8 cellular contexts compared by ENCODE assay signal in genomic region chr17:30921544-30922196, GRCh38. TPM values are rescaled to one million over a fixed set of nuclear protein-coding genes. Genes with fewer than 3 reads are reported as not detected.
DNase-seq lines count a peak whose midpoint lies in the region; ATAC-seq and TF ChIP-seq lines count a peak whose summit lies in the region.

Gene ADAP2 (plus strand): TSS chr17:30921945. CDS start chr17:30922015, 70 bp downstream.

- CTCF ChIA-PET in Calu3 (lab: Charles Lee), result interaction anchor here (0.6 kb wide), 1 partner anchor 80 kb away, joined by 6 read pairs; no protein-coding TSS in a partner anchor
- CTCF ChIA-PET in activated CD8-positive, alpha-beta T cell treated with anti-CD3 and anti-CD28 coated beads, Interleukin-2, amount 10 ng/mL, durations not matched to agents 7 days and 5 days (lab: Charles Lee), result no interaction called here

- no peaks in the 10 kb centered on the region for H3K27me3 ChIP-seq in SJCRH30

- intact Hi-C loops in Calu3 (cut with micrococcal nuclease; ENCODE audit: unreplicated experiment) (no loop called here), Right ventricle myocardium superior (cut with DNase I) (no loop called here)

- no peak within 1 kb of the TSS for H3K4me3 ChIP-seq in SJCRH30

- peaks cover 11% of the 10 kb centered on the region for H3K4me1 Mint-ChIP-seq in Calu3 (ENCODE audit: low read depth, unreplicated experiment)
- H3K4me1 Mint-ChIP-seq in activated CD8-positive, alpha-beta T cell treated with anti-CD3 and anti-CD28 coated beads, Interleukin-2, amount 10 ng/mL, durations not matched to agents 7 days and 5 days (ENCODE audit: low read depth), result peaks cover 14% of the 10 kb centered on the region

- peaks cover 59% of the 10 kb centered on the region for H3K27me3 Mint-ChIP-seq in Calu3 (ENCODE audit: unreplicated experiment)
- peaks cover 44% of the 10 kb centered on the region for H3K27me3 Mint-ChIP-seq in activated CD8-positive, alpha-beta T cell treated with anti-CD3 and anti-CD28 coated beads, Interleukin-2, amount 10 ng/mL, durations not matched to agents 7 days and 5 days (ENCODE audit: low read depth)

- H3K9me3 Mint-ChIP-seq in Calu3 (ENCODE audit: low read depth, unreplicated experiment), result no peaks in the 10 kb centered on the region
- H3K9me3 Mint-ChIP-seq in activated CD8-positive, alpha-beta T cell treated with anti-CD3 and anti-CD28 coated beads, Interleukin-2, amount 10 ng/mL, durations not matched to agents 7 days and 5 days (ENCODE audit: insufficient read depth), result no peaks in the 10 kb centered on the region

- H3K27ac Mint-ChIP-seq in Calu3 (ENCODE audit: unreplicated experiment), result no peak within 1 kb of the TSS
- no peak within 1 kb of the TSS for H3K27ac Mint-ChIP-seq in activated CD8-positive, alpha-beta T cell treated with anti-CD3 and anti-CD28 coated beads, Interleukin-2, amount 10 ng/mL, durations not matched to agents 7 days and 5 days

- no peak within 1 kb of the TSS for H3K27ac ChIP-seq in SJCRH30

- DNase-seq in Calu3, result peak; percentile 60
- peak; percentile 53 for DNase-seq in HuH-7 (ENCODE audit: low spot score)
- no peak for DNase-seq in activated CD8-positive, alpha-beta T cell treated with anti-CD3 and anti-CD28 coated beads, Interleukin-2, amount 10 ng/mL, durations not matched to agents 7 days and 5 days
- peak; percentile 81 for DNase-seq in Right ventricle myocardium superior
- DNase-seq in omental fat pad (ENCODE audit: low spot score), result no peak
- DNase-seq in 8988T, result no peak
- no peak for DNase-seq in SJCRH30
- no peak for DNase-seq in epidermal melanocyte (ENCODE audit: insufficient read length, low spot score)

- POLR2A ChIA-PET in activated CD8-positive, alpha-beta T cell treated with anti-CD3 and anti-CD28 coated beads, Interleukin-2, amount 10 ng/mL, durations not matched to agents 7 days and 5 days (lab: Charles Lee), result no interaction called here

- BruUV-seq in Calu3 (replicated peaks; lab: Mats Ljungman, UMichigan), result no TSS peak

- peak within 1 kb of the TSS; percentile 76 for H3K4me3 Mint-ChIP-seq in Calu3 (ENCODE audit: low read depth, unreplicated experiment)
- peak within 1 kb of the TSS; percentile 48 for H3K4me3 Mint-ChIP-seq in activated CD8-positive, alpha-beta T cell treated with anti-CD3 and anti-CD28 coated beads, Interleukin-2, amount 10 ng/mL, durations not matched to agents 7 days and 5 days

- H3K36me3 ChIP-seq in SJCRH30, result no peaks in the 10 kb centered on the region

- peak; percentile 58 for ATAC-seq in activated CD8-positive, alpha-beta T cell treated with anti-CD3 and anti-CD28 coated beads, Interleukin-2, amount 10 ng/mL, durations not matched to agents 7 days and 5 days
- peak; percentile 89 for ATAC-seq in Right ventricle myocardium superior (ENCODE audit: poor library complexity)
- peak; percentile 88 for ATAC-seq in omental fat pad (ENCODE audit: low FRiP score)

- TF ChIP-seq CTCF in Calu3 (IDR thresholded peaks at IDR 0.05; ENCODE audit: unreplicated experiment) (no peak), omental fat pad (IDR thresholded peaks at IDR 0.05) (no peak)

- no peaks in the 10 kb centered on the region for H3K4me1 ChIP-seq in SJCRH30

- no peaks in the 10 kb centered on the region; the same call in 1 of the 2 replicates for H3K9me3 ChIP-seq in SJCRH30 (replicated peaks)

- peaks cover 4% of the 10 kb centered on the region for H3K36me3 Mint-ChIP-seq in Calu3 (ENCODE audit: insufficient read depth, unreplicated experiment)
- no peaks in the 10 kb centered on the region for H3K36me3 Mint-ChIP-seq in activated CD8-positive, alpha-beta T cell treated with anti-CD3 and anti-CD28 coated beads, Interleukin-2, amount 10 ng/mL, durations not matched to agents 7 days and 5 days (ENCODE audit: low read depth)

RNA-seq across cellular contexts. Expression of gene ADAP2, which starts in this region (rescaled TPM):
- total RNA-seq in Calu3 (2022), result 2.1 TPM in 1 of 2 replicates, not detected in the other
- 1 to 10 TPM in 1 of 2 experiments, under 1 TPM in 1; 0.39 to 1.1 TPM for total RNA-seq in activated CD8-positive, alpha-beta T cell treated with anti-CD3 and anti-CD28 coated beads, Interleukin-2, amount 10 ng/mL, durations not matched to agents 7 days and 5 days
- 7.6 TPM for total RNA-seq in Right ventricle myocardium superior
- 10 to 100 TPM; 25.1 to 72.5 (median 51.8) TPM for total RNA-seq in omental fat pad
- total RNA-seq in SJCRH30 (2014; rRNA removed; shearing (Covaris generic)), result 0.30 TPM in 1 of 2 replicates, not detected in the other

Comparison
In these comparisons a context has a peak if more than half of its experiments do, and no peak if none do; other contexts are left out.
1. DNase-seq: peak in Calu3 (single experiment), HuH-7 (single experiment) and Right ventricle myocardium superior (single experiment); none in activated CD8-positive, alpha-beta T cell treated with anti-CD3 and anti-CD28 coated beads, Interleukin-2, amount 10 ng/mL, durations not matched to agents 7 days and 5 days (single experiment), omental fat pad (single experiment), 8988T (single experiment), SJCRH30 (0 of 2) and epidermal melanocyte (single experiment).
2. Peak in every context shown above with its lines, with median percentiles within 50 percentile points of each other: ATAC-seq.